In the genomic region with DNA sequence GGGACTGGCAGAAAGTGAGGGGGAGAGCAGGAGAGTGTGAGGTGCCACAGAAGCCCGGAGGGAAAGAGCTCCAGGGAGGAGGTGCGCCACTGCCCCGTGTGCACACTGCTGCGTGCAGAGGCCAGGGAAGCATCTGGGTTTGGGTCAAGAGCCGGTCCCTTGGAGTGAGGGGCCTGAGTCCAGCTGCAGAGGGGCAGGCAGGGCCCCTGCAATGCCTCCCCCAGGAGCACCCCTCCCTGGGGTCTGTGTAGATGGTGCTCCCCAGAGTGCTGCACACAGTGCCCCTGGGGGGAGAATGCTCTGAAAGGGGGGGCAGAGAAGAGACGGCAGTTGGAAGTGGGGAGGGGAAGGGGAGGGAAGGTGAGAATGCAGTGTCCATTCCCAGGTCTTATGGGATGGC, we compare ENCODE assay signal across 38 cellular contexts. TPM values are rescaled to one million over a fixed set of nuclear protein-coding genes. Genes with fewer than 3 reads are reported as not detected.
"Had no signal": no experiment of that assay in that cellular context is flagged by ENCODE, and none has a peak within 500 bp of the region (broad histone marks: within the 10 kb centered on the region; RNA-seq: fewer than 3 reads in every experiment).

No MANE protein-coding gene starts in this region.

- H3K9me3 Mint-ChIP-seq: activated naive CD4-positive, alpha-beta T cell treated with anti-CD3 and anti-CD28 coated beads for 36 hours; activated naive CD8-positive, alpha-beta T cell treated with anti-CD3 and anti-CD28 coated beads for 36 hours; activated T-helper 1 cell treated with anti-CD3 and anti-CD28 coated beads, Interleukin-12 subunit alpha, Interleukin-12 subunit beta, Interleukin-2, Interleukin-4 antibody, amounts not matched to agents 30 ng/mL and 10 ng/mL and 1 ng/mL, durations not matched to agents 14 hours and 24 hours and 36 hours; effector memory CD8-positive, alpha-beta T cell; naive thymus-derived CD4-positive, alpha-beta T cell; T-helper 1 cell treated with Interleukin-12 subunit alpha and Interleukin-12 subunit beta and Interleukin-4 antibody, amounts not matched to agents 30 μg/mL and 1 μg/mL, for 36 hours had no signal

- ATAC-seq: activated CD4-positive, CD25-positive, alpha-beta regulatory T cell treated with anti-CD3 and anti-CD28 coated beads, Interleukin-2, amount 50 U/mL, for 24 hours; body of pancreas; effector memory CD8-positive, alpha-beta T cell; gastroesophageal sphincter; left lung; naive thymus-derived CD4-positive, alpha-beta T cell; right cardiac atrium had no signal

- DNase-seq: activated CD4-positive, alpha-beta T cell treated with anti-CD3 and anti-CD28 coated beads for 48 hours; activated CD4-positive, alpha-beta T cell treated with anti-CD3 and anti-CD28 coated beads, Interleukin-2, amount 50 U/mL, for 48 hours; activated CD8-positive, alpha-beta memory T cell treated with anti-CD3 and anti-CD28 coated beads, Interleukin-2, amount 50 U/mL, for 4 hours; activated naive CD4-positive, alpha-beta T cell treated with anti-CD3 and anti-CD28 coated beads for 36 hours; activated naive CD8-positive, alpha-beta T cell treated with anti-CD3 and anti-CD28 coated beads for 36 hours; activated T-cell treated with anti-CD3 and anti-CD28 coated beads, Interleukin-2, amount 50 U/mL, for 1 hour; aorta; body of pancreas; cerebellar nuclear complex; colonic mucosa; effector memory CD8-positive, alpha-beta T cell; head of caudate nucleus; hypothalamus; kidney glomerular epithelial cell; mammary epithelial cell; midbrain; naive thymus-derived CD4-positive, alpha-beta T cell; occipital lobe; stimulated activated CD4-positive, alpha-beta T cell treated with anti-CD3 and anti-CD28 coated beads, Interleukin-15, amount 100 ng/mL, for 24 hours; stimulated activated CD4-positive, alpha-beta T cell treated with anti-CD3 and anti-CD28 coated beads, Interleukin-2, amount 100 ng/mL, for 24 hours; stimulated activated naive CD4-positive, alpha-beta T cell treated with Interleukin-2 at 50 U/mL for 16 hours; SW 1271; T1000; transverse colon; uterus; WERI-Rb-1 had no signal

- H3K4me3 Mint-ChIP-seq: activated naive CD4-positive, alpha-beta T cell treated with anti-CD3 and anti-CD28 coated beads for 36 hours; activated naive CD8-positive, alpha-beta T cell treated with anti-CD3 and anti-CD28 coated beads for 36 hours; activated T-helper 1 cell treated with anti-CD3 and anti-CD28 coated beads, Interleukin-12 subunit alpha, Interleukin-12 subunit beta, Interleukin-2, Interleukin-4 antibody, amounts not matched to agents 30 ng/mL and 10 ng/mL and 1 ng/mL, durations not matched to agents 14 hours and 24 hours and 36 hours; effector memory CD8-positive, alpha-beta T cell; naive thymus-derived CD4-positive, alpha-beta T cell; T-helper 1 cell treated with Interleukin-12 subunit alpha and Interleukin-12 subunit beta and Interleukin-4 antibody, amounts not matched to agents 30 μg/mL and 1 μg/mL, for 36 hours had no signal

- H3K9me3 ChIP-seq: adrenal gland, body of pancreas, colonic mucosa, gastroesophageal sphincter, left lung, transverse colon, uterus had no signal

- H3K27me3 ChIP-seq: gastroesophageal sphincter, uterus had no signal

- H3K36me3 ChIP-seq: adrenal gland, colonic mucosa, gastroesophageal sphincter, left lung, transverse colon, uterus, WERI-Rb-1 had no signal

- H3K27ac Mint-ChIP-seq: activated naive CD4-positive, alpha-beta T cell treated with anti-CD3 and anti-CD28 coated beads for 36 hours; activated naive CD8-positive, alpha-beta T cell treated with anti-CD3 and anti-CD28 coated beads for 36 hours; activated T-helper 1 cell treated with anti-CD3 and anti-CD28 coated beads, Interleukin-12 subunit alpha, Interleukin-12 subunit beta, Interleukin-2, Interleukin-4 antibody, amounts not matched to agents 30 ng/mL and 10 ng/mL and 1 ng/mL, durations not matched to agents 14 hours and 24 hours and 36 hours; effector memory CD8-positive, alpha-beta T cell; naive thymus-derived CD4-positive, alpha-beta T cell; T-helper 1 cell treated with Interleukin-12 subunit alpha and Interleukin-12 subunit beta and Interleukin-4 antibody, amounts not matched to agents 30 μg/mL and 1 μg/mL, for 36 hours had no signal

- H3K36me3 Mint-ChIP-seq: activated naive CD8-positive, alpha-beta T cell treated with anti-CD3 and anti-CD28 coated beads for 36 hours; naive thymus-derived CD4-positive, alpha-beta T cell had no signal

- H3K4me1 ChIP-seq: colonic mucosa had no signal

- H3K4me3 ChIP-seq: adrenal gland, body of pancreas, colonic mucosa, gastroesophageal sphincter, transverse colon, uterus had no signal

- FAIRE-seq: endothelial cell of umbilical vein had no signal

- H3K27ac ChIP-seq: adrenal gland, body of pancreas, colonic mucosa, left lung, WERI-Rb-1 had no signal

RNA-seq across cellular contexts. Expression of a gene that starts 33.0 kb away (rescaled TPM):
- total RNA-seq: activated CD8-positive, alpha-beta memory T cell treated with anti-CD3 and anti-CD28 coated beads for 36 hours; activated naive CD4-positive, alpha-beta T cell treated with anti-CD3 and anti-CD28 coated beads for 36 hours; activated naive CD8-positive, alpha-beta T cell treated with anti-CD3 and anti-CD28 coated beads for 36 hours; activated T-helper 1 cell treated with anti-CD3 and anti-CD28 coated beads, Interleukin-12 subunit alpha, Interleukin-12 subunit beta, Interleukin-2, Interleukin-4 antibody, amounts not matched to agents 30 ng/mL and 10 ng/mL and 1 ng/mL, durations not matched to agents 14 hours and 24 hours and 36 hours; endothelial cell of umbilical vein; fibroblast of lung; fibroblast of villous mesenchyme; mammary epithelial cell; naive thymus-derived CD4-positive, alpha-beta T cell; pulmonary artery endothelial cell had no signal
